In genomic region chr10:108735380-108735779, GRCh38 we compare ENCODE assay signal across 19 cellular contexts.
DNase-seq lines count a peak whose midpoint lies in the region; ATAC-seq and TF ChIP-seq lines count a peak whose summit lies in the region.
"Had no signal": no experiment of that assay in that cellular context is flagged by ENCODE, and none has a peak within 500 bp of the region (broad histone marks: within the 10 kb centered on the region; RNA-seq: fewer than 3 reads in every experiment).

No MANE protein-coding gene starts in this region.

- TF ChIP-seq CTCF in PC-3 (conservative IDR thresholded peaks at IDR 0.05; ENCODE audit: low read depth, low read length), result no peak
- TF ChIP-seq CTCF in choroid plexus epithelial cell (conservative IDR thresholded peaks at IDR 0.05; ENCODE audit: low read depth, low read length), result no peak

- no peak overlapping the region for H3K9ac ChIP-seq in PC-3 (ENCODE audit: low read length)
- no peak overlapping the region for H3K9ac ChIP-seq in mesenchymal stem cell (ENCODE audit: low read length)

- H3K79me2 ChIP-seq in PC-3 (ENCODE audit: low read length), result no peaks in the 10 kb centered on the region

- POLR2A ChIA-PET in PC-3 (lab: Charles Lee; ENCODE audit: unreplicated experiment), result no interaction called here

- CTCF ChIA-PET in PC-3 (lab: Charles Lee), result no interaction called here

- H3K4me1 ChIP-seq in PC-3 (ENCODE audit: insufficient read depth, low read length), result peaks cover 12% of the 10 kb centered on the region
- H3K4me1 ChIP-seq in mesenchymal stem cell (ENCODE audit: control insufficient read depth, insufficient read depth, low read depth, low read length), result no peaks in the 10 kb centered on the region
- H3K4me1 ChIP-seq: left ventricle myocardium inferior, suprapubic skin, vagina had no signal

- intact Hi-C loops in PC-3 (cut with micrococcal nuclease), result no loop called here

- peaks cover 4% of the 10 kb centered on the region for H3F3A ChIP-seq in PC-3 (ENCODE audit: low read length, unreplicated experiment)

- H3K23ac ChIP-seq in mesenchymal stem cell (ENCODE audit: low read length in 2 of 2), result no peak overlapping the region

- no peaks in the 10 kb centered on the region; the same call in 1 of the 2 replicates for H3K36me3 ChIP-seq in PC-3 (ENCODE audit: low read depth, low read length)
- H3K36me3 ChIP-seq in mesenchymal stem cell (ENCODE audit: control insufficient read depth in 1 of 2, insufficient read depth in 2 of 2, low read depth in 1 of 2, low read length in 2 of 2), result no peaks in the 10 kb centered on the region
- H3K36me3 ChIP-seq: left ventricle myocardium inferior, suprapubic skin, vagina had no signal

- BruUV-seq in PC-3 (replicated peaks; lab: Mats Ljungman, UMichigan), result no TSS peak

- H3K79me1 ChIP-seq in mesenchymal stem cell (replicated peaks; ENCODE audit: low read length, poor library complexity, severe bottlenecking), result no peaks in the 10 kb centered on the region

- no peak overlapping the region for H3K14ac ChIP-seq in mesenchymal stem cell (ENCODE audit: low read length in 2 of 2)

- H3K4me2 ChIP-seq in PC-3 (ENCODE audit: low read length) (peak overlapping the region; percentile 10; the same call in 1 of the 2 replicates), mesenchymal stem cell (ENCODE audit: low read length, poor library complexity, severe bottlenecking) (no peak overlapping the region)
- H3K4me2 ChIP-seq: GM23338 had no signal

- peak; percentile 77 for ATAC-seq in PC-3
- ATAC-seq in GM18498 (IDR thresholded peaks at IDR 0.05; ENCODE audit: unreplicated experiment), result no peak
- ATAC-seq in GM21367 (IDR thresholded peaks at IDR 0.05; ENCODE audit: unreplicated experiment), result no peak
- ATAC-seq: GM23338, mucosa of descending colon had no signal

- WGBS in mesenchymal stem cell, result 70% methylated on average over 3 of the region's 5 CpGs

- H4K91ac ChIP-seq in mesenchymal stem cell (ENCODE audit: low read length), result no peak overlapping the region

- no peak overlapping the region for H4K8ac ChIP-seq in mesenchymal stem cell (ENCODE audit: low read length)

- no peak overlapping the region for H2BK5ac ChIP-seq in mesenchymal stem cell (ENCODE audit: low read depth, low read length, poor library complexity, severe bottlenecking)

- H3K9me2 ChIP-seq in PC-3 (replicated peaks; ENCODE audit: low read length), result no peaks in the 10 kb centered on the region

- no peak overlapping the region for H3K4ac ChIP-seq in mesenchymal stem cell (ENCODE audit: low read depth in 1 of 2, low read length in 2 of 2)

- H2AK5ac ChIP-seq in mesenchymal stem cell (ENCODE audit: low read length, severe bottlenecking), result no peak overlapping the region

- H3K27ac ChIP-seq in PC-3 (ENCODE audit: low read length) (peak overlapping the region; percentile 50), mesenchymal stem cell (ENCODE audit: low read length, poor library complexity, severe bottlenecking) (no peak overlapping the region)
- H3K27ac ChIP-seq: left ventricle myocardium inferior, suprapubic skin, vagina had no signal

- no peaks in the 10 kb centered on the region for H4K20me1 ChIP-seq in PC-3 (ENCODE audit: low read length)

- H3K27me3 ChIP-seq in PC-3 (ENCODE audit: low read length), result no peaks in the 10 kb centered on the region
- H3K27me3 ChIP-seq in mesenchymal stem cell (ENCODE audit: control insufficient read depth in 1 of 2, insufficient read depth in 1 of 2, low read length in 2 of 2), result no peaks in the 10 kb centered on the region
- H3K27me3 ChIP-seq: suprapubic skin, vagina had no signal

- no peak overlapping the region for H2BK120ac ChIP-seq in mesenchymal stem cell (ENCODE audit: low read depth, low read length)

- H2AFZ ChIP-seq in PC-3 (ENCODE audit: low read length), result no peak overlapping the region
- no peak overlapping the region for H2AFZ ChIP-seq in mesenchymal stem cell (ENCODE audit: low read depth, low read length)
- H2AFZ ChIP-seq: GM23338 had no signal

- DNase-seq in EL (peak; percentile 79), PC-3 (peak; percentile 87), choroid plexus epithelial cell (ENCODE audit: low read depth) (peak; percentile 84), mesenchymal stem cell (peak; percentile 72), dermis blood vessel endothelial cell (no peak), DMS153 (lab: John Stamatoyannopoulos, UW) (no peak)
- DNase-seq: activated CD4-positive, alpha-beta memory T cell treated with anti-CD3 and anti-CD28 coated beads, Interleukin-2, amount 10 ng/mL, durations not matched to agents 7 days and 5 days; anterior cingulate cortex; left ventricle myocardium inferior; mucosa of descending colon; NCI-H1436 treated with DMSO at 0.1 percent for 48 hours; NCI-H526; SIG-M5; stimulated activated CD4-positive, alpha-beta T cell treated with anti-CD3 and anti-CD28 coated beads, Interleukin-12 subunit alpha, Interleukin-12 subunit beta, amount 100 ng/mL, for 4 hours had no signal

- H2BK15ac ChIP-seq in mesenchymal stem cell (ENCODE audit: low read depth, poor library complexity, severe bottlenecking), result no peak overlapping the region

- H3K4me3 ChIP-seq in PC-3 (ENCODE audit: low read length), result no peak overlapping the region
- H3K4me3 ChIP-seq in choroid plexus epithelial cell (ENCODE audit: low read depth, low read length), result no peak overlapping the region
- H3K4me3 ChIP-seq in mesenchymal stem cell (ENCODE audit: insufficient read depth in 1 of 2, low read depth in 1 of 2, low read length in 2 of 2), result no peak overlapping the region
- H3K4me3 ChIP-seq: GM23338, left ventricle myocardium inferior, mucosa of descending colon, suprapubic skin, vagina had no signal

- no peak overlapping the region for H3K18ac ChIP-seq in mesenchymal stem cell (ENCODE audit: low read depth in 1 of 2, low read length in 2 of 2)

- no peak overlapping the region for H2BK12ac ChIP-seq in mesenchymal stem cell (ENCODE audit: low read length in 2 of 2)

- H3K9me3 ChIP-seq in PC-3 (ENCODE audit: low read length), result peaks cover 7% of the 10 kb centered on the region; the same call in 1 of the 2 replicates
- H3K9me3 ChIP-seq in mesenchymal stem cell (ENCODE audit: control insufficient read depth, low read length), result peaks cover 25% of the 10 kb centered on the region
- H3K9me3 ChIP-seq: mucosa of descending colon, vagina had no signal

Comparison
In these comparisons a context has a peak if more than half of its experiments do, and no peak if none do; other contexts are left out.
1. DNase-seq: peak in EL (single experiment), PC-3 (single experiment), choroid plexus epithelial cell (single experiment) and mesenchymal stem cell (single experiment); none in dermis blood vessel endothelial cell (single experiment) and DMS153 (single experiment).